ENCODE assay signal across 22 cellular contexts in genomic region chr1:40823345-40823744, GRCh38. TPM values are rescaled to one million over a fixed set of nuclear protein-coding genes. Genes with fewer than 3 reads are reported as not detected.
DNase-seq lines count a peak whose midpoint lies in the region; ATAC-seq and TF ChIP-seq lines count a peak whose summit lies in the region.
"Had no signal": no experiment of that assay in that cellular context is flagged by ENCODE, and none has a peak within 500 bp of the region (broad histone marks: within the 10 kb centered on the region; RNA-seq: fewer than 3 reads in every experiment).

No MANE protein-coding gene starts in this region.

- H3K27ac ChIP-seq in BLaER1 (0 out of 2 replicates have a peak overlapping the region, but pooled peaks have one; percentile 74), neuronal stem cell (replicated peaks; ENCODE audit: low read length) (no peak overlapping the region), GM23338 (ENCODE audit: low read depth) (no peak overlapping the region)
- H3K27ac ChIP-seq: SJSA1 had no signal

- peak overlapping the region; percentile 69 for H3K27ac Mint-ChIP-seq in Caco-2 (ENCODE audit: unreplicated experiment)
- peak overlapping the region; percentile 37 for H3K27ac Mint-ChIP-seq in endothelial cell (ENCODE audit: unreplicated experiment)
- no peak overlapping the region for H3K27ac Mint-ChIP-seq in GM23338
- H3K27ac Mint-ChIP-seq: CD4-positive, alpha-beta T cell had no signal

- H2BK5ac ChIP-seq in neuronal stem cell (ENCODE audit: low read length) = peak overlapping the region; percentile 69

- peak overlapping the region; percentile 97 for H3K4ac ChIP-seq in neuronal stem cell (ENCODE audit: low read length)

- H2BK12ac ChIP-seq in neuronal stem cell (ENCODE audit: low read length) = peak overlapping the region; percentile 97

- peak overlapping the region; percentile 96 for H3K18ac ChIP-seq in neuronal stem cell (ENCODE audit: low read length)

- no peak for ATAC-seq in GM23338
- ATAC-seq: GM12878 had no signal

- H3K36me3 Mint-ChIP-seq in Caco-2 (ENCODE audit: insufficient read depth, unreplicated experiment) = peaks cover 10% of the 10 kb centered on the region
- H3K36me3 Mint-ChIP-seq in endothelial cell (ENCODE audit: low read depth, unreplicated experiment) = no peaks in the 10 kb centered on the region
- no peaks in the 10 kb centered on the region; the same call in 2 of the 3 replicates for H3K36me3 Mint-ChIP-seq in GM23338 (ENCODE audit: low read depth)

- peak overlapping the region; percentile 69 for H2BK120ac ChIP-seq in neuronal stem cell (ENCODE audit: low read depth, low read length)

- no peaks in the 10 kb centered on the region for H3K9me2 ChIP-seq in GM23338 (ENCODE audit: insufficient read depth)

- no TSS peak for BruUV-seq in Caco-2 (replicated peaks; lab: Mats Ljungman, UMichigan)

- peaks cover 62% of the 10 kb centered on the region for H3K4me1 ChIP-seq in BLaER1
- H3K4me1 ChIP-seq in Caco-2 = peaks cover 34% of the 10 kb centered on the region
- H3K4me1 ChIP-seq in neuronal stem cell (ENCODE audit: control insufficient read depth in 2 of 2, insufficient read depth in 1 of 2, low read depth in 1 of 2, low read length in 2 of 2) = peaks cover 18 to 45% of the 10 kb centered on the region in 2 donors
- H3K4me1 ChIP-seq in GM23338 (ENCODE audit: insufficient read depth) = peaks cover 15% of the 10 kb centered on the region

- H3K27me3 ChIP-seq in BLaER1 (no peaks in the 10 kb centered on the region), Caco-2 (replicated peaks; ENCODE audit: control insufficient read depth, insufficient read depth, low read length) (no peaks in the 10 kb centered on the region), neuronal stem cell (ENCODE audit: control insufficient read depth in 3 of 3, insufficient read depth in 3 of 3, low read depth in 1 of 3, low read length in 3 of 3) (peaks cover 0 to 73% (median 5%) of the 10 kb centered on the region in 3 experiments), GM23338 (ENCODE audit: insufficient read depth) (peaks cover 5% of the 10 kb centered on the region; the same call in 1 of the 2 replicates)
- H3K27me3 ChIP-seq: BE2C, SJSA1 had no signal

- H3K27me3 Mint-ChIP-seq in Caco-2 (ENCODE audit: insufficient read depth, unreplicated experiment) (no peaks in the 10 kb centered on the region), endothelial cell (ENCODE audit: unreplicated experiment) (no peaks in the 10 kb centered on the region), GM23338 (ENCODE audit: insufficient read depth, low read depth, poor library complexity) (peaks cover 18% of the 10 kb centered on the region)
- H3K27me3 Mint-ChIP-seq: CD4-positive, alpha-beta T cell had no signal

- TF ChIP-seq CTCF in Caco-2 (IDR thresholded peaks at IDR 0.05; ENCODE audit: insufficient read depth in 1 of 2, low read depth in 1 of 2, low read length in 1 of 2, severe bottlenecking in 1 of 2, unreplicated experiment in 1 of 2) = no peak
- no peak for TF ChIP-seq CTCF in endothelial cell (IDR thresholded peaks at IDR 0.05; ENCODE audit: unreplicated experiment)
- no peak for TF ChIP-seq CTCF in GM23338 (conservative IDR thresholded peaks at IDR 0.05; ENCODE audit: low read depth in 2 of 2)

- no peaks in the 10 kb centered on the region for H3K79me2 ChIP-seq in GM23338 (replicated peaks; ENCODE audit: insufficient read depth)

- WGBS in neuronal stem cell (ENCODE audit: extremely low coverage in 2 of 2, insufficient read length in 2 of 2, insufficient replicate concordance in 1 of 2), 2 donors = no CpG with 5 or more reads among the region's 4 CpGs

- peak overlapping the region; percentile 48 for H3K14ac ChIP-seq in neuronal stem cell (ENCODE audit: low read length)

- DNase-seq in Caco-2 (no peak), endothelial cell (ENCODE audit: low spot score) (no peak), neuronal stem cell (ENCODE audit: low spot score) (no peak), SKM-1 treated with dmso at 0.1 percent for 144 hours (lab: John Stamatoyannopoulos, UW; ENCODE audit: unreplicated experiment) (no peak), GM23338 (ENCODE audit: low spot score) (no peak), germinal center (ENCODE audit: low spot score) (no peak)
- DNase-seq: BE2C; CD4-positive, alpha-beta T cell; COR-L47; DMS 273 treated with DMSO at 0.1 percent for 48 hours; DND-41; KBM-7; MM.1S; NCI-H1048; NCI-H1417 treated with DMSO at 0.1 percent for 48 hours; NCI-H187; NCI-H446 treated with DMSO at 0.1 percent for 48 hours; NCI-H526 treated with DMSO at 0.1 percent for 48 hours; OCI-M1 had no signal

- H3K36me3 ChIP-seq in BLaER1 (no peaks in the 10 kb centered on the region; the same call in 1 of the 2 replicates), Caco-2 (ENCODE audit: control insufficient read depth, insufficient read depth, low read length) (no peaks in the 10 kb centered on the region), neuronal stem cell (replicated peaks in 1 of 2; ENCODE audit: control insufficient read depth in 2 of 2, insufficient read depth in 2 of 2, low read length in 2 of 2) (no peaks in the 10 kb centered on the region), GM23338 (ENCODE audit: insufficient read depth) (no peaks in the 10 kb centered on the region)
- H3K36me3 ChIP-seq: BE2C, SJSA1 had no signal

- no peaks in the 10 kb centered on the region for H3K9me3 ChIP-seq in BLaER1
- no peaks in the 10 kb centered on the region for H3K9me3 ChIP-seq in Caco-2
- H3K9me3 ChIP-seq in neuronal stem cell (replicated peaks in 1 of 2; ENCODE audit: control insufficient read depth in 2 of 2, insufficient read depth in 1 of 2, low read depth in 1 of 2, low read length in 2 of 2) = no peaks in the 10 kb centered on the region
- H3K9me3 ChIP-seq: BE2C, SJSA1 had no signal

- intact Hi-C loops in Caco-2 (cut with micrococcal nuclease; ENCODE audit: unreplicated experiment) = no loop called here

- H4K20me1 ChIP-seq in BLaER1 (no peaks in the 10 kb centered on the region), GM23338 (replicated peaks; ENCODE audit: insufficient read depth) (no peaks in the 10 kb centered on the region)

- H2AFZ ChIP-seq in neuronal stem cell (ENCODE audit: low read length) (no peak overlapping the region), GM23338 (no peak overlapping the region)

- H3K4me2 ChIP-seq in BLaER1 (peak overlapping the region; percentile 78), neuronal stem cell (ENCODE audit: insufficient read depth, low read length, poor library complexity, severe bottlenecking) (no peak overlapping the region), GM23338 (no peak overlapping the region)

- H3K9ac ChIP-seq in BLaER1 (no peak overlapping the region), neuronal stem cell (ENCODE audit: low read depth, low read length, poor library complexity) (no peak overlapping the region)

- no peak overlapping the region for H3K4me3 Mint-ChIP-seq in Caco-2 (ENCODE audit: unreplicated experiment)
- no peak overlapping the region for H3K4me3 Mint-ChIP-seq in endothelial cell (ENCODE audit: unreplicated experiment)
- no peak overlapping the region for H3K4me3 Mint-ChIP-seq in GM23338
- H3K4me3 Mint-ChIP-seq: CD4-positive, alpha-beta T cell had no signal

- H4K8ac ChIP-seq in neuronal stem cell (ENCODE audit: low read depth, low read length) = no peak overlapping the region

- peak overlapping the region; percentile 97 for H2BK15ac ChIP-seq in neuronal stem cell (ENCODE audit: low read length)

- no peak overlapping the region for H3K4me3 ChIP-seq in BLaER1
- H3K4me3 ChIP-seq in Caco-2 (ENCODE audit: low read depth, low read length) = no peak overlapping the region
- H3K4me3 ChIP-seq in neuronal stem cell (ENCODE audit: low read length in 2 of 2) = no peak overlapping the region
- H3K4me3 ChIP-seq in GM23338 = no peak overlapping the region
- H3K4me3 ChIP-seq: GM12878, SJSA1 had no signal

- peak overlapping the region; percentile 82 for H4K91ac ChIP-seq in neuronal stem cell (ENCODE audit: low read depth, low read length, poor library complexity)

- H3K9me3 Mint-ChIP-seq in Caco-2 (ENCODE audit: unreplicated experiment) (no peaks in the 10 kb centered on the region), endothelial cell (ENCODE audit: unreplicated experiment) (no peaks in the 10 kb centered on the region), GM23338 (no peaks in the 10 kb centered on the region; the same call in 2 of the 3 replicates)
- H3K9me3 Mint-ChIP-seq: CD4-positive, alpha-beta T cell had no signal

- H3F3A ChIP-seq in GM23338 (replicated peaks; ENCODE audit: low read depth) = no peaks in the 10 kb centered on the region

- H3K4me1 Mint-ChIP-seq in Caco-2 (ENCODE audit: low read depth, unreplicated experiment) (peaks cover 16% of the 10 kb centered on the region), endothelial cell (ENCODE audit: unreplicated experiment) (peaks cover 27% of the 10 kb centered on the region), GM23338 (peaks cover 26% of the 10 kb centered on the region)

- CTCF ChIA-PET in Caco-2 (lab: Charles Lee) = no interaction called here

- POLR2A ChIA-PET in Caco-2 (lab: Charles Lee) = no interaction called here

- peak overlapping the region; percentile 99 for H2AK5ac ChIP-seq in neuronal stem cell (ENCODE audit: low read depth, low read length)

- H3K23ac ChIP-seq in neuronal stem cell (ENCODE audit: low read depth, low read length, poor library complexity) = peak overlapping the region; percentile 50

- no peaks in the 10 kb centered on the region for H3K79me1 ChIP-seq in neuronal stem cell (ENCODE audit: low read depth, low read length)

TF ChIP-seq in GM23338, 12 proteins besides CTCF, POLR2A, EP300 and RAD21 (continues in another document):
- TF ChIP-seq POLR2AphosphoS5 (IDR thresholded peaks at IDR 0.05; ENCODE audit: low read depth) = no peak
- TF ChIP-seq NANOG (IDR thresholded peaks at IDR 0.05; ENCODE audit: borderline replicate concordance) = no peak
- TF ChIP-seq CREB1 (CRISPR knock-in tag; IDR thresholded peaks at IDR 0.05; ENCODE audit: low read depth) = no peak
- no peak for TF ChIP-seq JUNB (IDR thresholded peaks at IDR 0.05; ENCODE audit: unreplicated experiment)
- no peak for TF ChIP-seq EZH2phosphoT487 (IDR thresholded peaks at IDR 0.05; ENCODE audit: unreplicated experiment)

RNA-seq across cellular contexts. Expression of gene CITED4, which starts 38.8 kb away (rescaled TPM):
- 17.8 and 19.5 TPM in 2 replicates for total RNA-seq in Caco-2 (2022)
- total RNA-seq in endothelial cell (ENCODE audit: unreplicated experiment) = 3.6 TPM
- polyA plus RNA-seq in neuronal stem cell (2013, experiment 1 of 2) = 17.7 TPM
- 17.8 TPM for polyA plus RNA-seq in neuronal stem cell (2013, experiment 2 of 2)
- total RNA-seq in GM23338 (2014; rRNA removed; shearing (Covaris generic)) = 16.4 and 18.7 TPM in 2 replicates
- 2.9 and 7.7 TPM in 2 replicates for polyA plus RNA-seq in GM23338 (2016; fragmentation: Nextera tagmentation; extraction: Ambion mirVana)

RNA-seq across cellular contexts. Expression of gene KCNQ4, which starts 39.8 kb away (rescaled TPM):
- 1.4 and 1.6 TPM in 2 replicates for total RNA-seq in Caco-2 (2022)
- total RNA-seq in endothelial cell (ENCODE audit: unreplicated experiment) = 1.5 TPM
- polyA plus RNA-seq in neuronal stem cell (2013, experiment 1 of 2) = 3.1 TPM
- polyA plus RNA-seq in neuronal stem cell (2013, experiment 2 of 2) = 3.2 TPM
- 2.9 and 3.0 TPM in 2 replicates for total RNA-seq in GM23338 (2014; rRNA removed; shearing (Covaris generic))
- polyA plus RNA-seq in GM23338 (2016; fragmentation: Nextera tagmentation; extraction: Ambion mirVana) = 1.3 and 2.0 TPM in 2 replicates
